In the genomic region with DNA sequence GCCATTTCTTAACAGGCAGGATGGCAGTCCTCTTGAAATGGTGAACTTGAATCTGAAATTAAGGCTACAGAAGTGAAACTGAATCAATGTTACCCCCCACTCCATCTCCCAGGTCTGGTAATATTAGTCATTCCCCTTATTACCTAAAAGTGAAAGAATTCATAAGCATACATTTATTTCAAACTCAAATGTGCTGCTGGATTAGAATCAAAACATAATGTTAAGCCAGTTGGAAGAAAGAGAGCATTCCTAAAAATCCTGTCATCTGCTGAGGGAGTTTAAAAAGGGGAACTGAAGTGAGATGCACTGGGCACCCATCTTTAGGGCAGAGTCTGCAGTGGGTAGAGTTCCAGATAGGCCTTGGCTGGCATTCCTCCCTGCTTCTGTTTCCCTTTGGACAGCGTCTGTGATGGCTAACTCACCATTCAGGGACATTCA, we compare ENCODE assay signal across 9 cellular contexts. TPM values are rescaled to one million over a fixed set of nuclear protein-coding genes. Genes with fewer than 3 reads are reported as not detected.
DNase-seq lines count a peak whose midpoint lies in the region; TF ChIP-seq lines count a peak whose summit lies in the region.
"Had no signal": no experiment of that assay in that cellular context is flagged by ENCODE, and none has a peak within 500 bp of the region (broad histone marks: within the 10 kb centered on the region; RNA-seq: fewer than 3 reads in every experiment).

No MANE protein-coding gene starts in this region.

- POLR2A ChIA-PET in activated CD4-positive, alpha-beta memory T cell treated with anti-CD3 and anti-CD28 coated beads for 36 hours (lab: Charles Lee), result interaction anchor here (0.8 to 4.1 kb wide), 5 partner anchors 16 to 87 kb away, joined by 3 to 13 read pairs (median 5); a partner anchor contains a TSS

- H3K4me3 Mint-ChIP-seq in activated naive CD4-positive, alpha-beta T cell treated with anti-CD3 and anti-CD28 coated beads, Interleukin-2, amount 10 ng/mL, durations not matched to agents 7 days and 5 days, result no peak overlapping the region
- H3K4me3 Mint-ChIP-seq in activated CD4-positive, alpha-beta memory T cell treated with anti-CD3 and anti-CD28 coated beads for 36 hours, result peak overlapping the region; percentile 16

- WGBS in testis, 2 donors, result 25 to 64% methylated on average over 1 of the region's 1 CpG

- H3K27ac Mint-ChIP-seq in activated naive CD4-positive, alpha-beta T cell treated with anti-CD3 and anti-CD28 coated beads, Interleukin-2, amount 10 ng/mL, durations not matched to agents 7 days and 5 days, result peak overlapping the region; percentile 92
- peak overlapping the region; percentile 87 for H3K27ac Mint-ChIP-seq in activated CD4-positive, alpha-beta memory T cell treated with anti-CD3 and anti-CD28 coated beads for 36 hours

- no peak overlapping the region for H3K4me3 ChIP-seq in right atrium auricular region
- no peak overlapping the region for H3K4me3 ChIP-seq in vagina
- H3K4me3 ChIP-seq in testis, result no peak overlapping the region
- H3K4me3 ChIP-seq in SJCRH30, result no peak overlapping the region

- H3K36me3 ChIP-seq in right atrium auricular region (no peaks in the 10 kb centered on the region), vagina (no peaks in the 10 kb centered on the region), testis (ENCODE audit: low read depth, missing control alignments) (no peaks in the 10 kb centered on the region), SJCRH30 (peaks cover 12% of the 10 kb centered on the region; the same call in 1 of the 2 replicates)

- no peak for TF ChIP-seq POLR2A in vagina (IDR thresholded peaks at IDR 0.05)
- TF ChIP-seq POLR2A in testis (IDR thresholded peaks at IDR 0.05), result no peak

- peaks cover 0 to 66% of the 10 kb centered on the region in 2 donors for H3K4me1 ChIP-seq in right atrium auricular region
- peaks cover 67% of the 10 kb centered on the region for H3K4me1 ChIP-seq in vagina
- H3K4me1 ChIP-seq in testis, result peaks cover 9% of the 10 kb centered on the region
- peaks cover 15% of the 10 kb centered on the region; the same call in 1 of the 2 replicates for H3K4me1 ChIP-seq in SJCRH30

- H3K27me3 ChIP-seq in right atrium auricular region, result no peaks in the 10 kb centered on the region
- H3K27me3 ChIP-seq in vagina, result no peaks in the 10 kb centered on the region
- H3K27me3 ChIP-seq in testis, result no peaks in the 10 kb centered on the region
- H3K27me3 ChIP-seq in SJCRH30, result no peaks in the 10 kb centered on the region

- H3K4me1 Mint-ChIP-seq in activated naive CD4-positive, alpha-beta T cell treated with anti-CD3 and anti-CD28 coated beads, Interleukin-2, amount 10 ng/mL, durations not matched to agents 7 days and 5 days, result peaks cover 58% of the 10 kb centered on the region
- peaks cover 76% of the 10 kb centered on the region for H3K4me1 Mint-ChIP-seq in activated CD4-positive, alpha-beta memory T cell treated with anti-CD3 and anti-CD28 coated beads for 36 hours (ENCODE audit: low read depth)

- H3K27ac ChIP-seq in right atrium auricular region, result peak overlapping the region; percentile 57 to 87
- peak overlapping the region; percentile 60 for H3K27ac ChIP-seq in vagina
- peak overlapping the region in 1 of 2 donors; percentile 55 for H3K27ac ChIP-seq in testis
- H3K27ac ChIP-seq in SJCRH30, result no peak overlapping the region

- no peaks in the 10 kb centered on the region for H3K9me3 Mint-ChIP-seq in activated naive CD4-positive, alpha-beta T cell treated with anti-CD3 and anti-CD28 coated beads, Interleukin-2, amount 10 ng/mL, durations not matched to agents 7 days and 5 days
- H3K9me3 Mint-ChIP-seq in activated CD4-positive, alpha-beta memory T cell treated with anti-CD3 and anti-CD28 coated beads for 36 hours, result no peaks in the 10 kb centered on the region

- CTCF ChIA-PET in activated naive CD4-positive, alpha-beta T cell treated with anti-CD3 and anti-CD28 coated beads, Interleukin-2, amount 10 ng/mL, durations not matched to agents 7 days and 5 days (lab: Charles Lee), result interaction anchor here (6.3 kb wide), 1 partner anchor 89 kb away, joined by 57 read pairs; no protein-coding TSS in a partner anchor
- CTCF ChIA-PET in activated CD4-positive, alpha-beta memory T cell treated with anti-CD3 and anti-CD28 coated beads for 36 hours (lab: Charles Lee), result interaction anchor here (0.7 to 5.0 kb wide), 5 partner anchors 12 to 176 kb away, joined by 3 to 69 read pairs (median 4); no protein-coding TSS in a partner anchor

- H3K9me3 ChIP-seq in right atrium auricular region (no peaks in the 10 kb centered on the region), vagina (no peaks in the 10 kb centered on the region), testis (no peaks in the 10 kb centered on the region), SJCRH30 (replicated peaks) (no peaks in the 10 kb centered on the region)

- peaks cover 46% of the 10 kb centered on the region for H3K36me3 Mint-ChIP-seq in activated naive CD4-positive, alpha-beta T cell treated with anti-CD3 and anti-CD28 coated beads, Interleukin-2, amount 10 ng/mL, durations not matched to agents 7 days and 5 days
- H3K36me3 Mint-ChIP-seq in activated CD4-positive, alpha-beta memory T cell treated with anti-CD3 and anti-CD28 coated beads for 36 hours, result peaks cover 1% of the 10 kb centered on the region

- no peaks in the 10 kb centered on the region for H3K27me3 Mint-ChIP-seq in activated naive CD4-positive, alpha-beta T cell treated with anti-CD3 and anti-CD28 coated beads, Interleukin-2, amount 10 ng/mL, durations not matched to agents 7 days and 5 days
- H3K27me3 Mint-ChIP-seq in activated CD4-positive, alpha-beta memory T cell treated with anti-CD3 and anti-CD28 coated beads for 36 hours, result no peaks in the 10 kb centered on the region

- intact Hi-C loops in activated CD4-positive, alpha-beta memory T cell treated with anti-CD3 and anti-CD28 coated beads for 36 hours (cut with micrococcal nuclease), result loop anchor here (1.0 kb wide), 3 partner anchors 15 to 86 kb away; no protein-coding TSS in a partner anchor
- intact Hi-C loops in vagina (cut with DNase I) (no loop called here), testis (cut with DNase I; ENCODE audit: low total_unique reads) (no loop called here)

- TF ChIP-seq CTCF in right atrium auricular region (IDR thresholded peaks at IDR 0.05) (no peak), vagina (IDR thresholded peaks at IDR 0.05) (no peak), testis (IDR thresholded peaks at IDR 0.05) (no peak)

- DNase-seq in activated naive CD4-positive, alpha-beta T cell treated with anti-CD3 and anti-CD28 coated beads, Interleukin-2, amount 10 ng/mL, durations not matched to agents 7 days and 5 days, result no peak
- DNase-seq in activated naive CD4-positive, alpha-beta T cell (lab: John Stamatoyannopoulos, UW), result no peak
- DNase-seq in activated CD4-positive, alpha-beta memory T cell treated with anti-CD3 and anti-CD28 coated beads for 36 hours, result no peak
- DNase-seq in right atrium auricular region (ENCODE audit: low spot score) (no peak), vagina (ENCODE audit: extremely low spot score in 2 of 2) (no peak), AML-193 (lab: John Stamatoyannopoulos, UW) (no peak), testis (no peak), SJCRH30 (no peak)
- DNase-seq: stimulated activated CD4-positive, alpha-beta T cell treated with anti-CD3 and anti-CD28 coated beads, Interleukin-1b, Interleukin-23, amount 100 ng/mL, for 48 hours had no signal

RNA-seq across cellular contexts. Expression of a gene that starts 17.4 kb away (rescaled TPM):
- 10 to 100 TPM; 28.3 to 30.9 TPM for total RNA-seq in activated CD4-positive, alpha-beta memory T cell treated with anti-CD3 and anti-CD28 coated beads for 36 hours
- total RNA-seq in right atrium auricular region, result 10 to 100 TPM; 62.5 to 95.0 TPM
- 50.6 TPM for total RNA-seq in vagina
- 10 to 100 TPM; 90.1 TPM for total RNA-seq in testis
- polyA plus RNA-seq in testis (ENCODE audit: insufficient read depth, low read depth, low replicate concordance), result 55.6 TPM
- total RNA-seq in SJCRH30 (2014; rRNA removed; shearing (Covaris generic)), result 25.4 and 29.9 TPM in 2 replicates

RNA-seq across cellular contexts. Expression of a gene that starts 17.8 kb away (rescaled TPM):
- 10 to 100 TPM; 21.6 to 21.7 TPM for total RNA-seq in activated CD4-positive, alpha-beta memory T cell treated with anti-CD3 and anti-CD28 coated beads for 36 hours
- total RNA-seq in right atrium auricular region (10 to 100 TPM; 30.6 to 33.7 TPM), vagina (24.8 TPM), testis (10 to 100 TPM; 33.8 to 33.9 TPM)
- 27.3 TPM for polyA plus RNA-seq in testis (ENCODE audit: insufficient read depth, low read depth, low replicate concordance)
- total RNA-seq in SJCRH30 (2014; rRNA removed; shearing (Covaris generic)), result 21.2 and 21.7 TPM in 2 replicates

RNA-seq across cellular contexts. Expression of a gene that starts 33.3 kb away (rescaled TPM):
- total RNA-seq in activated CD4-positive, alpha-beta memory T cell treated with anti-CD3 and anti-CD28 coated beads for 36 hours, result under 1 TPM; 0.17 to 0.76 TPM
- total RNA-seq in right atrium auricular region (not detected), vagina (6.4 TPM), testis (1 to 10 TPM; 1.9 to 4.0 TPM)
- polyA plus RNA-seq in testis (ENCODE audit: insufficient read depth, low read depth, low replicate concordance), result 1.9 TPM
- 9.8 and 10.9 TPM in 2 replicates for total RNA-seq in SJCRH30 (2014; rRNA removed; shearing (Covaris generic))
